1 cellular context compared by ENCODE assay signal in the genomic region with DNA sequence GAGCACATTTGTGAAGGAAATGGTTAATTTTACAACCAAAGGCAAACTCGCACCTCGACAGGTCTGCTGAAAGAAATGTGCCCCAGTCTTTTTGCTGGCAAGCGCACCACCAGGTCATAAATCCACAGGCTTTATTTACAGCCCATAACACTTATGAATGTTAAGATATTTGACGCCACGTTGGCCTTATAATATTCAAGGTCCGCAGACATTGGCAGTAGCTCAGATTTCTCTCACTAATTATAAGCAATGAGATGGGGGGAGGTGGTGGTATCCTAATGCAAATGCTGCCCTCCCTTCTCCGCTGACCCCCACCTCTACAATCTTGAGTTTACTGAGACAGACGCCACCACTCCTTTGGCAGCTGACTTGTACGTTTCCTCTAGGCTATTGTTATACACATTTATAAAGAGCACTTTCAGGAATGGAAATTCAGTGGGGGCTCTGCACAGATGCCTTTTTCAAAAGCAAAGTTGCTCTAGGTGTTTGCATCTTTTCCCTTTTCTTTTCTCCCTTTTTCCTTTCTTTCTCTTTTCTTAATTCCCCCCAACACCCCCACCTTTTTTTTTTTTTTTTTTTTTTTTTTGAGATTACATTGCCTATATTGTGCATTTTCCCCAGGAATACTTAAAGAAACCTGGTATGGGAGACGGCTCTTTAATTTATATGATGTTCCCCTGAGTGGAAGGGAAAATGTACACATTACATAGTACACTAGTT.
A peak's percentile ranks its signal among the peaks of the same experiment; 100 is the strongest.
TF ChIP-seq lines count a peak whose summit lies in the region.

No MANE protein-coding gene starts in this region.

TF ChIP-seq in HepG2, 621 proteins besides CTCF, POLR2A, EP300 and RAD21:
- TF ChIP-seq RBFOX2 (IDR thresholded peaks at IDR 0.05; ENCODE audit: low read depth, low read length) (peak; percentile 43; the same call in 1 of the 2 replicates), XBP1 (CRISPR knock-in tag; IDR thresholded peaks at IDR 0.05) (no peak), SP2 (CRISPR knock-in tag; IDR thresholded peaks at IDR 0.05) (no peak), MBNL3 (CRISPR knock-in tag; conservative IDR thresholded peaks at IDR 0.05) (no peak), HNRNPK (IDR thresholded peaks at IDR 0.05; ENCODE audit: low read depth, low read length, poor library complexity, severe bottlenecking) (peak; percentile 41)
TF ChIP-seq in HepG2: peak in this region for 2.
